In the genomic region with DNA sequence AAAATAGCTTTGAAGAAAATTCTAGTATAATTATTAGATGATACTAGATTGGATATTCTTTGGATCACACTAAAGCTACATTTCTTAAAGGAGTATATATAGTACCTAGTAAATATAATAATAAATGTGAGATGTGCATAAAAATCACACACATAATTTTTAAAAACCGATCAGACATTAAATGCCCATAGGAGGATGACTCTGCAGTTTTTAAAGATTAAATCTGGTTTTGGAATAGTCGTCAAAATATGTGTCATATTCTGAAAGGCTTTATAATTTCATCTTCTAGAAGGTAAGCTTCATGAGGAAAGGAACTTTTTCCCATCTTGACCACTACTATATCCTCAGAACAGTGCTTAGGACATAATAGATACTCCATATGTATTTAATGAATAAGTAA, we compare ENCODE assay signal across 21 cellular contexts.
DNase-seq lines count a peak whose midpoint lies in the region; ATAC-seq, FAIRE-seq and TF ChIP-seq lines count a peak whose summit lies in the region.
"Had no signal": no experiment of that assay in that cellular context is flagged by ENCODE, and none has a peak within 500 bp of the region (broad histone marks: within the 10 kb centered on the region; RNA-seq: fewer than 3 reads in every experiment).

No MANE protein-coding gene starts in this region.

- H3K36me3 ChIP-seq in IMR-90 (ENCODE audit: control insufficient read depth, insufficient read depth, low read length), result no peaks in the 10 kb centered on the region
- no peaks in the 10 kb centered on the region for H3K36me3 ChIP-seq in K562 (ENCODE audit: control insufficient read depth, insufficient read depth, low read length)
- H3K36me3 ChIP-seq in gastroesophageal sphincter, result no peaks in the 10 kb centered on the region
- H3K36me3 ChIP-seq: BLaER1 treated with 17β-estradiol and CSF1 and Interleukin-3, amounts not matched to agents 10 nM and 100 nM had no signal

- H2BK15ac ChIP-seq in IMR-90 (ENCODE audit: low read depth, low read length), result no peak overlapping the region

- BruUV-seq in IMR-90 (replicated peaks; lab: Mats Ljungman, UMichigan) (no TSS peak), K562 (replicated peaks; lab: Mats Ljungman, UMichigan) (no TSS peak)

- no peak overlapping the region for H2AK9ac ChIP-seq in IMR-90 (replicated peaks; ENCODE audit: low read depth, low read length, poor library complexity)

- H2BK5ac ChIP-seq in IMR-90 (ENCODE audit: low read depth, low read length, poor library complexity, severe bottlenecking), result no peak overlapping the region

- H3K36me3 Mint-ChIP-seq in type B pancreatic cell, result no peaks in the 10 kb centered on the region
- H3K36me3 Mint-ChIP-seq: CD8-positive, alpha-beta T cell had no signal

- H3K9me3 Mint-ChIP-seq in type B pancreatic cell, result no peaks in the 10 kb centered on the region
- H3K9me3 Mint-ChIP-seq: CD4-positive, alpha-beta T cell; CD8-positive, alpha-beta T cell had no signal

- no peak overlapping the region for H3K4me3 ChIP-seq in A549
- no peak overlapping the region for H3K4me3 ChIP-seq in IMR-90 (ENCODE audit: insufficient read depth, low read depth, low read length)
- no peak overlapping the region for H3K4me3 ChIP-seq in K562
- H3K4me3 ChIP-seq in gastroesophageal sphincter, result no peak overlapping the region
- H3K4me3 ChIP-seq: BLaER1 treated with 17β-estradiol and CSF1 and Interleukin-3, amounts not matched to agents 10 nM and 100 nM had no signal

- H4K91ac ChIP-seq in IMR-90 (ENCODE audit: insufficient read depth, low read depth, low read length), result no peak overlapping the region

- no peak overlapping the region for H3K4me3 Mint-ChIP-seq in type B pancreatic cell
- H3K4me3 Mint-ChIP-seq: B cell; CD4-positive, alpha-beta T cell; CD8-positive, alpha-beta T cell had no signal

- H3K18ac ChIP-seq in IMR-90 (ENCODE audit: low read depth, low read length), result no peak overlapping the region

- DNase-seq in A549 (ENCODE audit: low read depth in 1 of 2, low spot score in 1 of 2), result no peak
- no peak for DNase-seq in IMR-90
- DNase-seq in K562 (ENCODE audit: extremely low read depth in 1 of 4, low spot score in 3 of 4), result no peak
- DNase-seq in type B pancreatic cell (ENCODE audit: extremely low spot score, unreplicated experiment), result no peak
- DNase-seq: 8988T; AML-193; Caco-2; Calu3; CD4-positive, alpha-beta T cell; CD8-positive, alpha-beta T cell; DMS79 treated with DMSO at 0.1 percent for 48 hours; GF-D8 had no signal

- H3K27ac ChIP-seq in A549 (no peak overlapping the region), IMR-90 (ENCODE audit: insufficient read depth, low read length) (no peak overlapping the region), K562 (ENCODE audit: extremely low read depth, low read depth, low read length) (no peak overlapping the region), gastroesophageal sphincter (no peak overlapping the region)
- H3K27ac ChIP-seq: BLaER1 treated with 17β-estradiol and CSF1 and Interleukin-3, amounts not matched to agents 10 nM and 100 nM; C4-2B had no signal

- no peak for TF ChIP-seq EP300 in A549 (IDR thresholded peaks at IDR 0.05)
- TF ChIP-seq EP300 in K562 (IDR thresholded peaks at IDR 0.05; ENCODE audit: low read length), result no peak
- TF ChIP-seq EP300 in gastroesophageal sphincter (IDR thresholded peaks at IDR 0.05), result no peak

- H3K23ac ChIP-seq in IMR-90 (ENCODE audit: low read depth, low read length), result no peak overlapping the region

- no peaks in the 10 kb centered on the region for H3K27me3 Mint-ChIP-seq in type B pancreatic cell
- H3K27me3 Mint-ChIP-seq: B cell; CD4-positive, alpha-beta T cell had no signal

- H3K56ac ChIP-seq in IMR-90 (ENCODE audit: extremely low read depth, insufficient read depth, low read length), result no peak overlapping the region

- no peak for TF ChIP-seq RAD21 in A549 (conservative IDR thresholded peaks at IDR 0.05 in 1 of 2, IDR thresholded peaks at IDR 0.05 in 1 of 2)
- TF ChIP-seq RAD21 in IMR-90 (IDR thresholded peaks at IDR 0.05; ENCODE audit: low read length), result no peak
- no peak for TF ChIP-seq RAD21 in K562 (CRISPR knock-in tag; conservative IDR thresholded peaks at IDR 0.05 in 1 of 2, IDR thresholded peaks at IDR 0.05 in 1 of 2)

- H3K9me3 ChIP-seq in A549, result no peaks in the 10 kb centered on the region
- H3K9me3 ChIP-seq in IMR-90 (ENCODE audit: control insufficient read depth, insufficient read depth, low read length), result no peaks in the 10 kb centered on the region
- no peaks in the 10 kb centered on the region for H3K9me3 ChIP-seq in K562 (replicated peaks; ENCODE audit: control insufficient read depth, insufficient read depth, low read depth, low read length)
- H3K9me3 ChIP-seq in gastroesophageal sphincter, result no peaks in the 10 kb centered on the region
- H3K9me3 ChIP-seq: BLaER1 treated with 17β-estradiol and CSF1 and Interleukin-3, amounts not matched to agents 10 nM and 100 nM; Caco-2 had no signal

- no peak overlapping the region for H3K27ac Mint-ChIP-seq in type B pancreatic cell
- H3K27ac Mint-ChIP-seq: B cell; CD4-positive, alpha-beta T cell; CD8-positive, alpha-beta T cell had no signal

- TF ChIP-seq CTCF in A549 (IDR thresholded peaks at IDR 0.05) (no peak), IMR-90 (conservative IDR thresholded peaks at IDR 0.05; ENCODE audit: low read depth, low read length) (no peak), K562 (IDR thresholded peaks at IDR 0.05 in 2 of 3, conservative IDR thresholded peaks at IDR 0.05 in 1 of 3; ENCODE audit: insufficient read depth in 2 of 3, low read depth in 1 of 3, low read length in 3 of 3) (no peak), type B pancreatic cell (conservative IDR thresholded peaks at IDR 0.05) (no peak), gastroesophageal sphincter (IDR thresholded peaks at IDR 0.05) (no peak)

- no peaks in the 10 kb centered on the region for H3K4me1 Mint-ChIP-seq in type B pancreatic cell (ENCODE audit: unreplicated experiment)

- H3K4me2 ChIP-seq in A549, result no peak overlapping the region
- no peak overlapping the region for H3K4me2 ChIP-seq in IMR-90 (ENCODE audit: low read depth, low read length)
- no peak overlapping the region for H3K4me2 ChIP-seq in K562 (ENCODE audit: insufficient read depth, low read length)
- H3K4me2 ChIP-seq: BLaER1 treated with 17β-estradiol and CSF1 and Interleukin-3, amounts not matched to agents 10 nM and 100 nM had no signal

- H2AK5ac ChIP-seq in IMR-90 (ENCODE audit: low read depth, low read length), result no peak overlapping the region

- 74% methylated on average over 2 of the region's 2 CpGs for WGBS in A549 (ENCODE audit: missing lambda C conversion rate)
- WGBS in IMR-90 (ENCODE audit: extremely low coverage in 2 of 2, insufficient read length in 1 of 2), 2 experiments, result no CpG with 5 or more reads among the region's 2 CpGs
- WGBS in K562 (ENCODE audit: insufficient coverage, low coverage, missing lambda C conversion rate), result 7% methylated on average over 2 of the region's 2 CpGs
- 84 to 93% methylated on average over 2 of the region's 2 CpGs for WGBS in gastroesophageal sphincter (ENCODE audit: low coverage in 1 of 2), 2 donors

- H3K14ac ChIP-seq in IMR-90 (replicated peaks; ENCODE audit: low read depth, low read length), result no peak overlapping the region

- H2BK120ac ChIP-seq in IMR-90 (ENCODE audit: low read depth, low read length), result no peak overlapping the region

- TF ChIP-seq POLR2A in A549 (IDR thresholded peaks at IDR 0.05; ENCODE audit: low read length) (no peak), IMR-90 (IDR thresholded peaks at IDR 0.05; ENCODE audit: low read depth, low read length) (no peak), K562 (conservative IDR thresholded peaks at IDR 0.05) (no peak), gastroesophageal sphincter (IDR thresholded peaks at IDR 0.05) (no peak)

- H3K4me1 ChIP-seq in A549 (peaks cover 12% of the 10 kb centered on the region; the same call in 2 of the 3 replicates), IMR-90 (ENCODE audit: control insufficient read depth, insufficient read depth, low read length) (peaks cover 7% of the 10 kb centered on the region), K562 (replicated peaks in 1 of 2; ENCODE audit: control insufficient read depth in 2 of 2, insufficient read depth in 2 of 2, low read length in 2 of 2) (no peaks in the 10 kb centered on the region), gastroesophageal sphincter (no peaks in the 10 kb centered on the region)
- H3K4me1 ChIP-seq: BLaER1 treated with 17β-estradiol and CSF1 and Interleukin-3, amounts not matched to agents 10 nM and 100 nM; Caco-2 had no signal

- no peak overlapping the region for H3K4ac ChIP-seq in IMR-90 (ENCODE audit: low read depth, low read length)

- H3K9me1 ChIP-seq in IMR-90 (ENCODE audit: insufficient read depth, low read length), result 0 out of 2 replicates have a peak, but pooled peaks cover 3% of the 10 kb centered on the region
- H3K9me1 ChIP-seq in K562 (ENCODE audit: control insufficient read depth, insufficient read depth, low read length), result no peaks in the 10 kb centered on the region

- no peak overlapping the region for H4K8ac ChIP-seq in IMR-90 (ENCODE audit: low read depth in 2 of 2, low read length in 2 of 2)

- H3K27me3 ChIP-seq in IMR-90 (ENCODE audit: control insufficient read depth, insufficient read depth, low read length) (no peaks in the 10 kb centered on the region), K562 (ENCODE audit: control insufficient read depth in 2 of 2, insufficient read depth in 2 of 2, low read length in 2 of 2) (no peaks in the 10 kb centered on the region), gastroesophageal sphincter (no peaks in the 10 kb centered on the region)
- H3K27me3 ChIP-seq: BLaER1 treated with 17β-estradiol and CSF1 and Interleukin-3, amounts not matched to agents 10 nM and 100 nM had no signal

- H2AFZ ChIP-seq in IMR-90 (replicated peaks; ENCODE audit: low read length, poor library complexity), result no peak overlapping the region
- no peak overlapping the region for H2AFZ ChIP-seq in K562 (ENCODE audit: low read depth, low read length)

- H3K79me2 ChIP-seq in K562 (ENCODE audit: control insufficient read depth, insufficient read depth, low read length), result no peaks in the 10 kb centered on the region

- intact Hi-C loops in IMR-90 (cut with micrococcal nuclease) (no loop called here), K562 (cut with micrococcal nuclease) (no loop called here)

- ATAC-seq in A549, result no peak
- ATAC-seq in IMR-90 (ENCODE audit: low read depth), result no peak
- no peak for ATAC-seq in K562
- no peak for ATAC-seq in gastroesophageal sphincter
- ATAC-seq: CD8-positive, alpha-beta T cell had no signal

- H3K9ac ChIP-seq in IMR-90 (ENCODE audit: low read depth, low read length), result no peak overlapping the region
- no peak overlapping the region for H3K9ac ChIP-seq in K562 (ENCODE audit: insufficient read depth in 1 of 2, low read depth in 2 of 2, low read length in 2 of 2)
- H3K9ac ChIP-seq: BLaER1 treated with 17β-estradiol and CSF1 and Interleukin-3, amounts not matched to agents 10 nM and 100 nM had no signal

- H4K5ac ChIP-seq in IMR-90 (ENCODE audit: low read depth, low read length), result no peak overlapping the region

- POLR2A ChIA-PET in A549 (lab: Yijun Ruan, JAX), result no interaction called here
- POLR2A ChIA-PET in IMR-90 (lab: Charles Lee; ENCODE audit: unreplicated experiment), result no interaction called here
- POLR2A ChIA-PET in K562 (lab: Yijun Ruan, JAX), result interaction anchor here (1.0 kb wide), 1 partner anchor 15 kb away, joined by 3 read pairs; no protein-coding TSS in a partner anchor

- CTCF ChIA-PET in A549 (lab: Yijun Ruan, JAX), result no interaction called here
- CTCF ChIA-PET in IMR-90 (lab: Yijun Ruan, JAX), result no interaction called here
- CTCF ChIA-PET in K562 (lab: Yijun Ruan, JAX; ENCODE audit: low intra/inter-chr PET ratio), result no interaction called here

- dilution Hi-C loops in IMR-90 (cut with HindIII; ENCODE audit: low sequenced_read_pairs, unreplicated experiment), result no loop called here

- no peaks in the 10 kb centered on the region for H4K20me1 ChIP-seq in IMR-90 (ENCODE audit: insufficient read depth, low read length)
- H4K20me1 ChIP-seq in K562 (replicated peaks; ENCODE audit: control insufficient read depth, insufficient read depth, low read length), result no peaks in the 10 kb centered on the region
- H4K20me1 ChIP-seq: BLaER1 treated with 17β-estradiol and CSF1 and Interleukin-3, amounts not matched to agents 10 nM and 100 nM had no signal

- FAIRE-seq in A549 (lab: Jason Lieb, UNC) (no peak), K562 (lab: Jason Lieb, UNC) (no peak)
- FAIRE-seq: A204.1, D721Med, G401.6, GM12891, GM19239 had no signal

- no peaks in the 10 kb centered on the region; a peak in 1 of 4 replicates for H3K79me1 ChIP-seq in IMR-90 (ENCODE audit: low read depth in 1 of 2, low read length in 2 of 2)

- H2BK20ac ChIP-seq in IMR-90 (ENCODE audit: low read depth, low read length), result no peak overlapping the region

- in situ Hi-C loops in IMR-90 (cut with MboI; ENCODE audit: low sequenced_read_pairs), result no loop called here
- in situ Hi-C loops in K562 (cut with MboI), result no loop called here

Comparison
In these comparisons a context has a peak if more than half of its experiments do, and no peak if none do; other contexts are left out.
1. Of the 35 proteins assayed by ChIP-seq in both K562 and A549: peak only in K562: none; only in A549: none; in both: MAFK; in neither: 34.